21 cellular contexts compared by ENCODE assay signal in genomic region chr2:27451095-27451494, GRCh38. TPM values are rescaled to one million over a fixed set of nuclear protein-coding genes. Genes with fewer than 3 reads are reported as not detected.
A peak's percentile ranks its signal among the peaks of the same experiment; 100 is the strongest.
DNase-seq lines count a peak whose midpoint lies in the region; ATAC-seq and TF ChIP-seq lines count a peak whose summit lies in the region.
"Had no signal": no experiment of that assay in that cellular context is flagged by ENCODE, and none has a peak within 500 bp of the region (broad histone marks: within the 10 kb centered on the region; RNA-seq: fewer than 3 reads in every experiment).

No MANE protein-coding gene starts in this region.

- H3K9me3 Mint-ChIP-seq in activated T-cell treated with anti-CD3 and anti-CD28 coated beads, Interleukin-2, amount 50 U/mL, for 72 hours: no peaks in the 10 kb centered on the region
- H3K9me3 Mint-ChIP-seq in stimulated activated naive CD8-positive, alpha-beta T cell treated with anti-CD3 and anti-CD28 coated beads, Interleukin-15, amount 100 ng/mL, for 72 hours: no peaks in the 10 kb centered on the region
- H3K9me3 Mint-ChIP-seq in activated T-helper 17 cell treated with anti-CD3 and anti-CD28 coated beads, Interleukin-2, amount 50 U/mL, for 72 hours: no peaks in the 10 kb centered on the region
- H3K9me3 Mint-ChIP-seq in natural killer cell: no peaks in the 10 kb centered on the region
- H3K9me3 Mint-ChIP-seq: CD4-positive, CD25-positive, alpha-beta regulatory T cell; CD8-positive, alpha-beta memory T cell had no signal

- no peaks in the 10 kb centered on the region for H3K36me3 Mint-ChIP-seq in activated T-cell treated with anti-CD3 and anti-CD28 coated beads, Interleukin-2, amount 50 U/mL, for 72 hours (ENCODE audit: insufficient read depth in 2 of 2)
- no peaks in the 10 kb centered on the region for H3K36me3 Mint-ChIP-seq in activated T-helper 17 cell treated with anti-CD3 and anti-CD28 coated beads, Interleukin-2, amount 50 U/mL, for 72 hours (ENCODE audit: low read depth)
- peaks cover 7% of the 10 kb centered on the region for H3K36me3 Mint-ChIP-seq in natural killer cell

- H3K27me3 Mint-ChIP-seq in activated T-cell treated with anti-CD3 and anti-CD28 coated beads, Interleukin-2, amount 50 U/mL, for 72 hours (ENCODE audit: low read depth): no peaks in the 10 kb centered on the region
- no peaks in the 10 kb centered on the region for H3K27me3 Mint-ChIP-seq in stimulated activated naive CD8-positive, alpha-beta T cell treated with anti-CD3 and anti-CD28 coated beads, Interleukin-15, amount 100 ng/mL, for 72 hours
- H3K27me3 Mint-ChIP-seq in activated T-helper 17 cell treated with anti-CD3 and anti-CD28 coated beads, Interleukin-2, amount 50 U/mL, for 72 hours: no peaks in the 10 kb centered on the region
- H3K27me3 Mint-ChIP-seq in natural killer cell (ENCODE audit: low read depth in 2 of 2): no peaks in the 10 kb centered on the region
- H3K27me3 Mint-ChIP-seq: CD4-positive, CD25-positive, alpha-beta regulatory T cell; CD8-positive, alpha-beta memory T cell had no signal

- no peak for TF ChIP-seq CTCF in natural killer cell (IDR thresholded peaks at IDR 0.05)

- H3K4me3 Mint-ChIP-seq in activated T-cell treated with anti-CD3 and anti-CD28 coated beads, Interleukin-2, amount 50 U/mL, for 72 hours: no peak overlapping the region
- H3K4me3 Mint-ChIP-seq in stimulated activated naive CD8-positive, alpha-beta T cell treated with anti-CD3 and anti-CD28 coated beads, Interleukin-15, amount 100 ng/mL, for 72 hours: no peak overlapping the region
- no peak overlapping the region for H3K4me3 Mint-ChIP-seq in activated T-helper 17 cell treated with anti-CD3 and anti-CD28 coated beads, Interleukin-2, amount 50 U/mL, for 72 hours
- H3K4me3 Mint-ChIP-seq in natural killer cell: no peak overlapping the region
- H3K4me3 Mint-ChIP-seq: CD4-positive, CD25-positive, alpha-beta regulatory T cell; CD8-positive, alpha-beta memory T cell had no signal

- H3K27ac Mint-ChIP-seq in activated T-cell treated with anti-CD3 and anti-CD28 coated beads, Interleukin-2, amount 50 U/mL, for 72 hours: no peak overlapping the region
- no peak overlapping the region for H3K27ac Mint-ChIP-seq in stimulated activated naive CD8-positive, alpha-beta T cell treated with anti-CD3 and anti-CD28 coated beads, Interleukin-15, amount 100 ng/mL, for 72 hours
- H3K27ac Mint-ChIP-seq in activated T-helper 17 cell treated with anti-CD3 and anti-CD28 coated beads, Interleukin-2, amount 50 U/mL, for 72 hours: no peak overlapping the region
- no peak overlapping the region for H3K27ac Mint-ChIP-seq in natural killer cell

- no peak for DNase-seq in activated T-cell treated with anti-CD3 and anti-CD28 coated beads, Interleukin-2, amount 50 U/mL, for 72 hours
- DNase-seq in activated T-cell treated with anti-CD3 and anti-CD28 coated beads for 4 hours (no peak), OCI-M2 (lab: John Stamatoyannopoulos, UW; ENCODE audit: unreplicated experiment) (no peak), natural killer cell (no peak)
- DNase-seq in stimulated activated naive CD8-positive, alpha-beta T cell treated with anti-CD3 and anti-CD28 coated beads, Interleukin-15, Interleukin-2, amounts not matched to agents 100 U/mL and 50 U/mL, for 24 hours: no peak
- DNase-seq in stimulated activated naive CD8-positive, alpha-beta T cell treated with anti-CD3 and anti-CD28 coated beads, Interleukin-15, amount 100 ng/mL, for 72 hours: no peak
- DNase-seq: ACHN; BE2C; C1 segment of cervical spinal cord; CD4-positive, CD25-positive, alpha-beta regulatory T cell; CD8-positive, alpha-beta memory T cell; COR-L47; DMS 273 treated with DMSO at 0.1 percent for 48 hours; DMS53; DND-41; EL; GM23248 had no signal

- peak; percentile 83 to 93 for ATAC-seq in activated T-cell treated with anti-CD3 and anti-CD28 coated beads, Interleukin-2, amount 50 U/mL, for 72 hours (replicated peaks in 1 of 2)
- ATAC-seq in stimulated activated naive CD8-positive, alpha-beta T cell treated with anti-CD3 and anti-CD28 coated beads, Interleukin-15, Interleukin-2, amounts not matched to agents 100 U/mL and 50 U/mL, for 24 hours: peak; percentile 65
- ATAC-seq in stimulated activated naive CD8-positive, alpha-beta T cell treated with anti-CD3 and anti-CD28 coated beads, Interleukin-15, amount 100 ng/mL, for 72 hours: no peak
- peak; percentile 76 for ATAC-seq in activated T-helper 17 cell treated with anti-CD3 and anti-CD28 coated beads, Interleukin-2, amount 50 U/mL, for 72 hours (replicated peaks)
- ATAC-seq in natural killer cell: no peak
- ATAC-seq: GM12878 had no signal

- intact Hi-C loops in natural killer cell (cut with micrococcal nuclease): no loop called here

- peaks cover 9% of the 10 kb centered on the region for H3K4me1 Mint-ChIP-seq in activated T-cell treated with anti-CD3 and anti-CD28 coated beads, Interleukin-2, amount 50 U/mL, for 72 hours (ENCODE audit: low read depth)
- H3K4me1 Mint-ChIP-seq in stimulated activated naive CD8-positive, alpha-beta T cell treated with anti-CD3 and anti-CD28 coated beads, Interleukin-15, amount 100 ng/mL, for 72 hours: peaks cover 3% of the 10 kb centered on the region
- peaks cover 4% of the 10 kb centered on the region for H3K4me1 Mint-ChIP-seq in activated T-helper 17 cell treated with anti-CD3 and anti-CD28 coated beads, Interleukin-2, amount 50 U/mL, for 72 hours
- H3K4me1 Mint-ChIP-seq in natural killer cell: no peaks in the 10 kb centered on the region

RNA-seq across cellular contexts. Expression of gene KRTCAP3, which starts 8.9 kb away (rescaled TPM):
- 10 to 100 TPM; 13.4 to 14.6 TPM for total RNA-seq in activated T-cell treated with anti-CD3 and anti-CD28 coated beads, Interleukin-2, amount 50 U/mL, for 72 hours
- total RNA-seq in activated T-helper 17 cell treated with anti-CD3 and anti-CD28 coated beads, Interleukin-2, amount 50 U/mL, for 72 hours: 1 to 10 TPM; 2.6 to 5.0 TPM
- 1 to 10 TPM; 4.4 to 8.4 (median 5.1) TPM for total RNA-seq in natural killer cell
- total RNA-seq: G401, GM23248, H4 had no signal

RNA-seq across cellular contexts. Expression of gene NRBP1, which starts 22.7 kb away (rescaled TPM):
- 10 to 100 TPM; 79.7 to 96.3 TPM for total RNA-seq in activated T-cell treated with anti-CD3 and anti-CD28 coated beads, Interleukin-2, amount 50 U/mL, for 72 hours
- total RNA-seq in activated T-helper 17 cell treated with anti-CD3 and anti-CD28 coated beads, Interleukin-2, amount 50 U/mL, for 72 hours: 10 to 100 TPM; 65.2 to 76.1 TPM
- total RNA-seq in natural killer cell: 100 to 1,000 TPM; 240 to 278 (median 262) TPM

RNA-seq across cellular contexts. Expression of gene IFT172, which starts 38.4 kb away (rescaled TPM):
- 10 to 100 TPM; 11.7 to 13.0 TPM for total RNA-seq in activated T-cell treated with anti-CD3 and anti-CD28 coated beads, Interleukin-2, amount 50 U/mL, for 72 hours
- total RNA-seq in activated T-helper 17 cell treated with anti-CD3 and anti-CD28 coated beads, Interleukin-2, amount 50 U/mL, for 72 hours: 10 to 100 TPM; 10.5 to 18.6 TPM
- 10 to 100 TPM; 24.8 to 35.7 (median 30.7) TPM for total RNA-seq in natural killer cell

RNA-seq across cellular contexts. Expression of gene PPM1G, which starts 41.7 kb away (rescaled TPM):
- total RNA-seq in activated T-cell treated with anti-CD3 and anti-CD28 coated beads, Interleukin-2, amount 50 U/mL, for 72 hours: 100 to 1,000 TPM; 122 to 132 TPM
- total RNA-seq in activated T-helper 17 cell treated with anti-CD3 and anti-CD28 coated beads, Interleukin-2, amount 50 U/mL, for 72 hours: 100 to 1,000 TPM in 1 of 2 donors, 10 to 100 TPM in 1; 67.0 to 158 TPM
- total RNA-seq in natural killer cell: 10 to 100 TPM; 63.9 to 73.8 (median 69.5) TPM

RNA-seq across cellular contexts. Expression of gene FNDC4, which starts 43.9 kb away (rescaled TPM):
- under 1 TPM; 0.19 to 0.24 TPM for total RNA-seq in activated T-cell treated with anti-CD3 and anti-CD28 coated beads, Interleukin-2, amount 50 U/mL, for 72 hours
- under 1 TPM in 1 of 2 donors, not detected in 1; 0.21 TPM for total RNA-seq in activated T-helper 17 cell treated with anti-CD3 and anti-CD28 coated beads, Interleukin-2, amount 50 U/mL, for 72 hours
- total RNA-seq in natural killer cell: not detected

Comparison
In these comparisons a context has a peak if more than half of its experiments do, and no peak if none do; other contexts are left out.
1. ATAC-seq: peak in activated T-cell treated with anti-CD3 and anti-CD28 coated beads, Interleukin-2, amount 50 U/mL, for 72 hours (2 of 2), stimulated activated naive CD8-positive, alpha-beta T cell treated with anti-CD3 and anti-CD28 coated beads, Interleukin-15, Interleukin-2, amounts not matched to agents 100 U/mL and 50 U/mL, for 24 hours (single experiment) and activated T-helper 17 cell treated with anti-CD3 and anti-CD28 coated beads, Interleukin-2, amount 50 U/mL, for 72 hours (single experiment); none in stimulated activated naive CD8-positive, alpha-beta T cell treated with anti-CD3 and anti-CD28 coated beads, Interleukin-15, amount 100 ng/mL, for 72 hours (single experiment) and natural killer cell (0 of 3).